9 cellular contexts compared by ENCODE assay signal in the genomic region with DNA sequence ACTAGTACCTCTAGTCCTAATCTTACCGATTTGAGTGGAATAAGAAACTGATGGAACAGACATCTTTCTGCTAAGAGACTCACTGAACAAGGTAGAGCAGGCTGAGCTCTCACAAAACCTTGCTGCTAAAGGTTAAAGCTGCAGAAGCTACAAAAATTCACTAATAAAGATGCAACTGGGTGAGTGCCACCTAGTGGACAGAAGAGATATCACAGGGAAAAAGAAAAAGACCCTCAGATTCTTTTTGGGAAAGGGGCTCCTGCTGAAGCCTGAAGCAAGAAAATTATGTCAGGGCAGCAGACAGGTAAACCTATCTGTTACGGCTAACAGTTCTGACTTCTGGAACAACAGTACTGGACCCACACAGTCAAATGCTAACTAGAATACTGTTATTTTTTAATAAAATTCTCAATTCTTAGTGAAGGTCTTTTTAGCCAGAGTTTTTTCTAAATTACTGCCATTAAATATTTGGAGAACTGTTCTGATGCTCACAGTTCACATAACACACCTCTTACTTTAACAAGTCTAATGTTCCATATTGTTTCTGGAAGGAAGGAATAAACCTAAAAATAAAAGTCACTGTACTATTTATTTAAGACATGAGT. TPM values are rescaled to one million over a fixed set of nuclear protein-coding genes. Genes with fewer than 3 reads are reported as not detected.
DNase-seq lines count a peak whose midpoint lies in the region; ATAC-seq and TF ChIP-seq lines count a peak whose summit lies in the region.
"Had no signal": no experiment of that assay in that cellular context is flagged by ENCODE, and none has a peak within 500 bp of the region (broad histone marks: within the 10 kb centered on the region; RNA-seq: fewer than 3 reads in every experiment).

No MANE protein-coding gene starts in this region.

- no peak overlapping the region for H3K4me3 ChIP-seq in LNCaP clone FGC (ENCODE audit: low read depth, low read length)
- H3K4me3 ChIP-seq: SJSA1 had no signal

- intact Hi-C loops in left colon (cut with DNase I, micrococcal nuclease), result loop anchor here in 1 of 2 donors (10.0 kb wide), 2 partner anchors 153 to 243 kb away; partner anchors contain the start of genes PCDHGA10, PCDHGB7 and TAF7

- peaks cover 43% of the 10 kb centered on the region for H3K36me3 Mint-ChIP-seq in natural killer cell treated with Interleukin-12 subunit alpha and Interleukin-12 subunit beta and Interleukin-15 and Interleukin-18, amount 100 ng/mL, for 72 hours

- H3K4me1 Mint-ChIP-seq in natural killer cell treated with Interleukin-12 subunit alpha and Interleukin-12 subunit beta and Interleukin-15 and Interleukin-18, amount 100 ng/mL, for 72 hours (ENCODE audit: low read depth in 2 of 2), result peaks cover 29 to 41% of the 10 kb centered on the region in 2 donors

- H3K4me3 Mint-ChIP-seq in natural killer cell treated with Interleukin-12 subunit alpha and Interleukin-12 subunit beta and Interleukin-15 and Interleukin-18, amount 100 ng/mL, for 72 hours, result no peak overlapping the region

- ATAC-seq in natural killer cell treated with Interleukin-12 subunit alpha and Interleukin-12 subunit beta and Interleukin-15 and Interleukin-18, amount 100 ng/mL, for 72 hours, result no peak
- no peak for ATAC-seq in GM21526 (IDR thresholded peaks at IDR 0.05; ENCODE audit: low FRiP score, unreplicated experiment)
- ATAC-seq in left colon, result no peak
- ATAC-seq in HG03521 (IDR thresholded peaks at IDR 0.05; ENCODE audit: unreplicated experiment), result no peak

- DNase-seq in EH (ENCODE audit: low read depth) (peak; percentile 24), LNCaP clone FGC (ENCODE audit: low read depth) (no peak), cerebellar cortex (ENCODE audit: low spot score) (peak; percentile 46), left colon (no peak)
- no peak for DNase-seq in natural killer cell treated with Interleukin-12 subunit alpha and Interleukin-12 subunit beta and Interleukin-15 and Interleukin-18, amount 100 ng/mL, for 72 hours (ENCODE audit: low spot score)
- no peak for DNase-seq in activated naive CD4-positive, alpha-beta T cell (lab: John Stamatoyannopoulos, UW)

- H3K27ac Mint-ChIP-seq in natural killer cell treated with Interleukin-12 subunit alpha and Interleukin-12 subunit beta and Interleukin-15 and Interleukin-18, amount 100 ng/mL, for 72 hours, result peak overlapping the region; percentile 80 to 87

- peak; percentile 70 for TF ChIP-seq CTCF in LNCaP clone FGC (IDR thresholded peaks at IDR 0.05; ENCODE audit: control insufficient read depth, extremely low read depth, insufficient read depth)

- H3K27me3 Mint-ChIP-seq in natural killer cell treated with Interleukin-12 subunit alpha and Interleukin-12 subunit beta and Interleukin-15 and Interleukin-18, amount 100 ng/mL, for 72 hours, result no peaks in the 10 kb centered on the region

- no peaks in the 10 kb centered on the region for H3K9me3 Mint-ChIP-seq in natural killer cell treated with Interleukin-12 subunit alpha and Interleukin-12 subunit beta and Interleukin-15 and Interleukin-18, amount 100 ng/mL, for 72 hours

RNA-seq across cellular contexts. Expression of gene DIAPH1, which starts 51.2 kb away (rescaled TPM):
- total RNA-seq in natural killer cell treated with Interleukin-12 subunit alpha and Interleukin-12 subunit beta and Interleukin-15 and Interleukin-18, amount 100 ng/mL, for 72 hours, result 100 to 1,000 TPM; 280 to 289 TPM
- 100 to 1,000 TPM; 105 to 108 TPM for total RNA-seq in left colon

Comparison
In these comparisons a context has a peak if more than half of its experiments do, and no peak if none do; other contexts are left out.
1. DNase-seq: peak in EH (single experiment) and cerebellar cortex (single experiment); none in LNCaP clone FGC (single experiment), natural killer cell treated with Interleukin-12 subunit alpha and Interleukin-12 subunit beta and Interleukin-15 and Interleukin-18, amount 100 ng/mL, for 72 hours (single experiment), left colon (0 of 2) and activated naive CD4-positive, alpha-beta T cell (0 of 4).